Comparison of ENCODE assay signal across 8 cellular contexts in the genomic region with DNA sequence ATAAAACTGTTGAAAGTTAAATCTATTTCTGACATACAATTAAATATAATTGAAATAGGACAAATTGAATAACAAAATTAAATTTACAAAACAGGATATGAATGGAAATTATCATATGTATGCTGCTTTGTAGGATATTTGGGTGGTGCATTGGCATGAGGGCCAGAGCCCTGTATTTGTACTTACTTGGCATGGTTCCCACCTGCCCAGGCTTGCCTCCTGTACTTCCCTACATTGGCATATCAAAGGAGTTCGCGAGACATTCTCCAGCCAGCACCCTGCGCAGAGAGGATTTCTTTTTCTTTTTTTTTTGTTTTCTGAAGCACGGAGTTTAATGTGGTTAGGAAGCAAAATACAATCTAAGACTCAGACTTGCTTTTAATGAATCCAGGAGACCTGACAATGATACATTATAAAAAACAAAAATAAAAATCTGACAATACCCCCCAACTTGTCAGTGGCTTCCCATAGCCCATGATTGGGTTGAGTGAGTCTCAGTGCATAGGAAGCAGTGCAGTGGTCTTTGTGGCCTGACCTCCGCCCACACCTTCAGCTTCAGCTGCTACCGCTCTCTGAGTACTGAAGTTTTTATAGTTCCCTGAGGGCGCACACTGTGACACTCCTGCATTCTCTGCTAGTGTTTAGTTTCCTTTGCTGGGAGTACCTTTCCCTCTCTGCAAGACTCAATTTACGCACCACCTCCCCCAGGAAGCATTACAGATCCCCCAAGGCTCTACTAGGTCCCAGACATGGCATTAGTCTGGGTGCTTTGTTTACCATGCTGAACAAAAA.
A peak's percentile ranks its signal among the peaks of the same experiment; 100 is the strongest.
DNase-seq lines count a peak whose midpoint lies in the region; ATAC-seq and TF ChIP-seq lines count a peak whose summit lies in the region.

No MANE protein-coding gene starts in this region.

- H3K4me1 Mint-ChIP-seq in CD8-positive, alpha-beta T cell (ENCODE audit: low read depth): peaks cover 39% of the 10 kb centered on the region
- peaks cover 22 to 36% of the 10 kb centered on the region in 2 donors for H3K4me1 Mint-ChIP-seq in effector memory CD8-positive, alpha-beta T cell (ENCODE audit: low read depth in 2 of 2)

- H3K9me2 ChIP-seq in MM.1S (replicated peaks; ENCODE audit: insufficient read depth, low read length): no peaks in the 10 kb centered on the region

- peaks cover 43% of the 10 kb centered on the region for H3K36me3 Mint-ChIP-seq in CD8-positive, alpha-beta T cell
- H3K36me3 Mint-ChIP-seq in effector memory CD8-positive, alpha-beta T cell (ENCODE audit: insufficient read depth): peaks cover 3% of the 10 kb centered on the region

- peaks cover 12% of the 10 kb centered on the region for H3K4me1 ChIP-seq in CD8-positive, alpha-beta T cell (ENCODE audit: insufficient read depth, low read length)
- H3K4me1 ChIP-seq in osteoblast (ENCODE audit: insufficient read depth, low read length) (peaks cover 19% of the 10 kb centered on the region), MM.1S (ENCODE audit: low read length) (no peaks in the 10 kb centered on the region)

- H3K4me3 Mint-ChIP-seq in CD8-positive, alpha-beta T cell: peak overlapping the region; percentile 33
- H3K4me3 Mint-ChIP-seq in effector memory CD8-positive, alpha-beta T cell: no peak overlapping the region

- H3K36me3 ChIP-seq in CD8-positive, alpha-beta T cell (ENCODE audit: insufficient read depth, low read length): peaks cover 4% of the 10 kb centered on the region
- H3K36me3 ChIP-seq in osteoblast (ENCODE audit: insufficient read depth, low read length): peaks cover 5% of the 10 kb centered on the region
- no peaks in the 10 kb centered on the region for H3K36me3 ChIP-seq in MM.1S (replicated peaks; ENCODE audit: insufficient read depth, low read length)

- H3K27ac ChIP-seq in CD8-positive, alpha-beta T cell (ENCODE audit: low read depth, low read length): no peak overlapping the region
- H3K27ac ChIP-seq in osteoblast (ENCODE audit: low read depth, low read length) (no peak overlapping the region), MM.1S (ENCODE audit: low read length) (no peak overlapping the region)

- H3F3A ChIP-seq in MM.1S (ENCODE audit: insufficient read depth, low read length): no peaks in the 10 kb centered on the region

- H4K20me1 ChIP-seq in osteoblast (ENCODE audit: insufficient read depth, low read length) (no peaks in the 10 kb centered on the region), MM.1S (ENCODE audit: insufficient read depth, low read length) (no peaks in the 10 kb centered on the region)

- no peak overlapping the region for H2AFZ ChIP-seq in osteoblast (ENCODE audit: low read length)
- no peak overlapping the region for H2AFZ ChIP-seq in MM.1S (ENCODE audit: low read length)

- H3K4me2 ChIP-seq in osteoblast (ENCODE audit: insufficient read depth, low read length) (no peak overlapping the region), MM.1S (ENCODE audit: low read depth, low read length) (no peak overlapping the region)

- H3K79me2 ChIP-seq in osteoblast (ENCODE audit: insufficient read depth, low read length) (no peaks in the 10 kb centered on the region), MM.1S (ENCODE audit: low read length) (no peaks in the 10 kb centered on the region)

- peak; percentile 69 for ATAC-seq in CD8-positive, alpha-beta T cell
- ATAC-seq in GM19395 (IDR thresholded peaks at IDR 0.05; ENCODE audit: unreplicated experiment) (peak; percentile 60), HG03432 (IDR thresholded peaks at IDR 0.05; ENCODE audit: unreplicated experiment) (peak; percentile 79)
- peak; percentile 69 for ATAC-seq in effector memory CD8-positive, alpha-beta T cell (replicated peaks)

- DNase-seq in CD8-positive, alpha-beta T cell: peak in 5 of 7 experiments; percentile 5 to 52 (median 19)
- DNase-seq in effector memory CD8-positive, alpha-beta T cell: no peak
- no peak for DNase-seq in osteoblast (ENCODE audit: insufficient read length, low spot score, missing footprints)
- DNase-seq in NCI-H2171 (lab: John Stamatoyannopoulos, UW): no peak
- no peak for DNase-seq in epidermal melanocyte (ENCODE audit: insufficient read length, low spot score)
- no peak for DNase-seq in MM.1S

- no peaks in the 10 kb centered on the region for H3K9me3 ChIP-seq in CD8-positive, alpha-beta T cell (ENCODE audit: low read length)
- H3K9me3 ChIP-seq in osteoblast (ENCODE audit: low read depth, low read length) (no peaks in the 10 kb centered on the region), MM.1S (replicated peaks; ENCODE audit: insufficient read depth, low read length) (no peaks in the 10 kb centered on the region)

- H3K4me3 ChIP-seq in CD8-positive, alpha-beta T cell (ENCODE audit: low read depth, low read length): no peak overlapping the region
- no peak overlapping the region for H3K4me3 ChIP-seq in osteoblast (ENCODE audit: insufficient read depth, low read length)
- H3K4me3 ChIP-seq in MM.1S (ENCODE audit: low read length): no peak overlapping the region

- CTCF ChIA-PET in CD8-positive, alpha-beta T cell (lab: Charles Lee): no interaction called here

- no peak overlapping the region for H3K9ac ChIP-seq in MM.1S (ENCODE audit: low read length)

- intact Hi-C loops in CD8-positive, alpha-beta T cell (cut with DNase I, micrococcal nuclease): no loop called here

- no peak for TF ChIP-seq CTCF in CD8-positive, alpha-beta T cell (IDR thresholded peaks at IDR 0.05)
- TF ChIP-seq CTCF in osteoblast (IDR thresholded peaks at IDR 0.05; ENCODE audit: extremely low read depth, low read depth, low read length) (no peak), MM.1S (IDR thresholded peaks at IDR 0.05; ENCODE audit: low read length) (no peak)

- no peaks in the 10 kb centered on the region for H3K9me3 Mint-ChIP-seq in CD8-positive, alpha-beta T cell
- H3K9me3 Mint-ChIP-seq in effector memory CD8-positive, alpha-beta T cell: no peaks in the 10 kb centered on the region

- H3K27ac Mint-ChIP-seq in CD8-positive, alpha-beta T cell: peak overlapping the region; percentile 45
- peak overlapping the region; percentile 1 to 73 for H3K27ac Mint-ChIP-seq in effector memory CD8-positive, alpha-beta T cell

- no peaks in the 10 kb centered on the region for H3K27me3 Mint-ChIP-seq in CD8-positive, alpha-beta T cell (ENCODE audit: low read depth)
- no peaks in the 10 kb centered on the region for H3K27me3 Mint-ChIP-seq in effector memory CD8-positive, alpha-beta T cell

- POLR2A ChIA-PET in CD8-positive, alpha-beta T cell (lab: Charles Lee): no interaction called here

- no peaks in the 10 kb centered on the region for H3K27me3 ChIP-seq in CD8-positive, alpha-beta T cell (ENCODE audit: insufficient read depth, low read length)
- no peaks in the 10 kb centered on the region for H3K27me3 ChIP-seq in osteoblast (ENCODE audit: insufficient read depth, low read length)
- no peaks in the 10 kb centered on the region for H3K27me3 ChIP-seq in MM.1S (replicated peaks; ENCODE audit: insufficient read depth, low read length)

Comparison
In these comparisons a context has a peak if more than half of its experiments do, and no peak if none do; other contexts are left out.
1. DNase-seq: peak in CD8-positive, alpha-beta T cell (5 of 7); none in effector memory CD8-positive, alpha-beta T cell (0 of 3), osteoblast (single experiment), NCI-H2171 (single experiment), epidermal melanocyte (single experiment) and MM.1S (single experiment).
2. Peak in every context shown above with its lines, with median percentiles within 50 percentile points of each other: ATAC-seq.